ENCODE assay signal across 15 cellular contexts in the genomic region with DNA sequence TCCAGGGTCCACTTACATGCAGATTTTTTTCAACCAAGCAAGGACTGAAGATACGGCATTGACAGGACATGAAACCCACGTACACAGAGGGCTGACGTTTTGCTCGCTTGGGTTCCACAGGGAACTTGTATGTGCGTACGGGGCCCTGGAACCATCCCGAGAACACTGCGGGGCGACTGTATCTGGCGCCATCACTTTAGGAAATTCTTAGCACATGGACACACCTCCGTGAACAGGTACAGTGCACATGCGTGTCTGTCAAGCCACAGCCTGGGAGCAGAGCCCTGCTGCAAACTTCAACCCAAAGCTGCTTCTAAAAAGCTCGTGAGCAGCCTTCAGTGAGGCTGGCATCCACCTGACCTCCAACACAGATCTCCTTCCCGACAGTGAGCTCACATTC. TPM values are rescaled to one million over a fixed set of nuclear protein-coding genes. Genes with fewer than 3 reads are reported as not detected.
DNase-seq lines count a peak whose midpoint lies in the region; ATAC-seq and TF ChIP-seq lines count a peak whose summit lies in the region.
"Had no signal": no experiment of that assay in that cellular context is flagged by ENCODE, and none has a peak within 500 bp of the region (broad histone marks: within the 10 kb centered on the region; RNA-seq: fewer than 3 reads in every experiment).

No MANE protein-coding gene starts in this region.

- TF ChIP-seq CTCF in GM23338 (conservative IDR thresholded peaks at IDR 0.05; ENCODE audit: low read depth in 2 of 2) (no peak), WTC11 (IDR thresholded peaks at IDR 0.05) (no peak), neural progenitor cell (IDR thresholded peaks at IDR 0.05) (no peak), gastroesophageal sphincter (IDR thresholded peaks at IDR 0.05) (no peak)

- no peak for TF ChIP-seq POLR2A in gastroesophageal sphincter (IDR thresholded peaks at IDR 0.05)

- H3K9me3 ChIP-seq in neural progenitor cell (ENCODE audit: low read depth) (no peaks in the 10 kb centered on the region), gastroesophageal sphincter (no peaks in the 10 kb centered on the region)
- H3K9me3 ChIP-seq: BE2C, HAP-1 had no signal

- ATAC-seq in GM23338, result no peak
- no peak for ATAC-seq in WTC11
- ATAC-seq in gastroesophageal sphincter, result no peak
- ATAC-seq: CD8-positive, alpha-beta T cell had no signal

- H3K4me3 ChIP-seq in GM23338 (no peak overlapping the region), neural progenitor cell (no peak overlapping the region), gastroesophageal sphincter (no peak overlapping the region)
- H3K4me3 ChIP-seq: HAP-1 had no signal

- no peak overlapping the region for H3K4me3 Mint-ChIP-seq in GM23338
- no peak overlapping the region for H3K4me3 Mint-ChIP-seq in WTC11
- no peak overlapping the region for H3K4me3 Mint-ChIP-seq in neural progenitor cell
- H3K4me3 Mint-ChIP-seq: CD8-positive, alpha-beta T cell had no signal

- CTCF ChIA-PET in WTC11 (lab: Charles Lee), result interaction anchor here (2.8 kb wide), 1 partner anchor 17 kb away, joined by 12 read pairs; no protein-coding TSS in a partner anchor

- no peak for DNase-seq in GM23338 (ENCODE audit: low spot score)
- no peak for DNase-seq in WTC11 (ENCODE audit: low spot score)
- DNase-seq in neural progenitor cell (ENCODE audit: low spot score), result no peak
- DNase-seq in stimulated activated CD4-positive, alpha-beta T cell treated with anti-CD3 and anti-CD28 coated beads, Interleukin-2, amount 100 ng/mL, for 48 hours, result no peak
- DNase-seq in activated T-cell treated with anti-CD3 and anti-CD28 coated beads, Interleukin-2, amount 50 U/mL, for 1 hour, result no peak
- no peak for DNase-seq in NCI-H1694 treated with DMSO at 0.1 percent for 48 hours (lab: John Stamatoyannopoulos, UW)
- DNase-seq: BE2C; CD8-positive, alpha-beta T cell; COR-L47; DMS153; DMS79 treated with DMSO at 0.1 percent for 48 hours; EL had no signal

- H3K27ac Mint-ChIP-seq in GM23338 (no peak overlapping the region; the same call in 1 of the 2 replicates), WTC11 (peak overlapping the region; percentile 30; the same call in 1 of the 2 replicates), neural progenitor cell (no peak overlapping the region)

- H3K27me3 ChIP-seq in GM23338 (ENCODE audit: insufficient read depth), result no peaks in the 10 kb centered on the region
- no peaks in the 10 kb centered on the region for H3K27me3 ChIP-seq in neural progenitor cell
- H3K27me3 ChIP-seq in gastroesophageal sphincter, result no peaks in the 10 kb centered on the region
- H3K27me3 ChIP-seq: BE2C had no signal

- H4K20me1 ChIP-seq in GM23338 (replicated peaks; ENCODE audit: insufficient read depth), result peaks cover 77% of the 10 kb centered on the region
- peaks cover 94% of the 10 kb centered on the region for H4K20me1 ChIP-seq in neural progenitor cell (ENCODE audit: low read depth)

- H3K36me3 Mint-ChIP-seq in GM23338 (ENCODE audit: low read depth) (peaks cover 2% of the 10 kb centered on the region; the same call in 1 of the 3 replicates), WTC11 (no peaks in the 10 kb centered on the region), neural progenitor cell (peaks cover 2% of the 10 kb centered on the region)
- H3K36me3 Mint-ChIP-seq: CD8-positive, alpha-beta T cell had no signal

- H3K27ac ChIP-seq in GM23338 (ENCODE audit: low read depth) (peak overlapping the region; percentile 45), neural progenitor cell (no peak overlapping the region), gastroesophageal sphincter (no peak overlapping the region)
- H3K27ac ChIP-seq: C4-2B had no signal

- H3K27me3 Mint-ChIP-seq in GM23338 (ENCODE audit: insufficient read depth, low read depth, poor library complexity), result peaks cover 10% of the 10 kb centered on the region
- H3K27me3 Mint-ChIP-seq in WTC11 (ENCODE audit: low read depth), result no peaks in the 10 kb centered on the region
- H3K27me3 Mint-ChIP-seq in neural progenitor cell (ENCODE audit: insufficient read depth, low read depth), result peaks cover 5% of the 10 kb centered on the region

- POLR2A ChIA-PET in WTC11 (lab: Charles Lee), result no interaction called here

- H3K9me2 ChIP-seq in GM23338 (ENCODE audit: insufficient read depth), result no peaks in the 10 kb centered on the region

- WGBS in gastroesophageal sphincter (ENCODE audit: low coverage in 1 of 2), 2 donors, result 89 to 94% methylated on average over 5 to 13 of the region's 14 CpGs

- H3K4me2 ChIP-seq in GM23338 (no peak overlapping the region), neural progenitor cell (peak overlapping the region; percentile 38)

- H3K36me3 ChIP-seq in GM23338 (ENCODE audit: insufficient read depth), result no peaks in the 10 kb centered on the region
- no peaks in the 10 kb centered on the region for H3K36me3 ChIP-seq in neural progenitor cell
- no peaks in the 10 kb centered on the region for H3K36me3 ChIP-seq in gastroesophageal sphincter
- H3K36me3 ChIP-seq: BE2C, HAP-1 had no signal

- peaks cover 29% of the 10 kb centered on the region for H3K4me1 ChIP-seq in GM23338 (ENCODE audit: insufficient read depth)
- peaks cover 34% of the 10 kb centered on the region for H3K4me1 ChIP-seq in neural progenitor cell
- peaks cover 0 to 58% (median 26%) of the 10 kb centered on the region in 3 donors for H3K4me1 ChIP-seq in gastroesophageal sphincter
- H3K4me1 ChIP-seq: HAP-1 had no signal

- peaks cover 100% of the 10 kb centered on the region for H3K79me2 ChIP-seq in GM23338 (replicated peaks; ENCODE audit: insufficient read depth)
- H3K79me2 ChIP-seq in neural progenitor cell (ENCODE audit: low read depth), result peaks cover 98% of the 10 kb centered on the region

- no peaks in the 10 kb centered on the region for H3K9me3 Mint-ChIP-seq in GM23338
- no peaks in the 10 kb centered on the region for H3K9me3 Mint-ChIP-seq in WTC11
- H3K9me3 Mint-ChIP-seq in neural progenitor cell, result no peaks in the 10 kb centered on the region
- H3K9me3 Mint-ChIP-seq: CD8-positive, alpha-beta T cell had no signal

- H2AFZ ChIP-seq in GM23338 (no peak overlapping the region), neural progenitor cell (replicated peaks) (no peak overlapping the region)

- TF ChIP-seq EP300 in gastroesophageal sphincter (IDR thresholded peaks at IDR 0.05), result no peak

- H3F3A ChIP-seq in GM23338 (replicated peaks; ENCODE audit: low read depth) (no peaks in the 10 kb centered on the region), neural progenitor cell (ENCODE audit: low read depth) (peaks cover 5% of the 10 kb centered on the region)

- H3K9ac ChIP-seq in neural progenitor cell, result peak overlapping the region; percentile 42

- H3K4me1 Mint-ChIP-seq in GM23338, result peaks cover 63% of the 10 kb centered on the region
- peaks cover 64% of the 10 kb centered on the region for H3K4me1 Mint-ChIP-seq in WTC11
- peaks cover 74% of the 10 kb centered on the region for H3K4me1 Mint-ChIP-seq in neural progenitor cell

TF ChIP-seq in WTC11, 78 proteins besides CTCF, POLR2A, EP300 and RAD21 (continues in another document):
- TF ChIP-seq IRF2 (CRISPR knock-in tag; IDR thresholded peaks at IDR 0.05; ENCODE audit: borderline replicate concordance, low read depth) (no peak), ZNF317 (CRISPR knock-in tag; IDR thresholded peaks at IDR 0.05; ENCODE audit: borderline replicate concordance, low read depth) (no peak), ZBTB21 (CRISPR knock-in tag; IDR thresholded peaks at IDR 0.05; ENCODE audit: borderline replicate concordance) (no peak)
- TF ChIP-seq, protein P1, sequence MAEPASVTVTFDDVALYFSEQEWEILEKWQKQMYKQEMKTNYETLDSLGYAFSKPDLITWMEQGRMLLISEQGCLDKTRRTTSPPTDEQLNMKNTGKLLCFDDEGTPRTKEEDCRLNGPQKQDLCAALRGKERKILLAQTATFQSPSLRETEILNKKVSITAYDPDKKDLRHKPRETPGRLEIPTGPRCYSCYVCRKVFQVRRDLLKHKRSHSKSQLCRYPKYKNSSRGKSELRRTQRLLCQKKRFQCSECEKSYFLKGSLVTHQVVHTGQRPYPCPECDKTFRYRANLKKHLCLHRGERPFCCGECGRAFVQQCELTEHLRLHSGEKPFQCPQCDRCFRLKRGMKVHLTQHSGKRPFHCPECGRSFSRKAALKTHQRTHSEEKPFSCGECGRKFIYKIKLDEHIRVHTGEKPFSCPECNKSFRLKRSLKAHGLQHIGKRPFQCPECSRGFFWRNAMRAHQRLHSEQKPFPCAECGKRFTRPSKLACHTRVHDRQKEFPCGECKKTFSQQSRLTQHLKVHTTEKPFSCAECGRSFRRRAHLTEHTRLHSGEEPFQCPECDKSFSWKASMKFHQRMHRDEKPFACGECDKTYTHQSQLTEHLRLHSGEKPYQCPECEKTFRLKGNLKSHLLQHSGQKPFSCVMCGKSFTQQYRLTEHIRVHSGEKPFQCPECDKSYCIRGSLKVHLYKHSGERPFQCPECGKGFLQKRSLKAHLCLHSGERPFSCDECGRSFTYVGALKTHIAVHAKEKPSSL (CRISPR knock-in tag; conservative IDR thresholded peaks at IDR 0.05), result no peak
- TF ChIP-seq, protein P2, sequence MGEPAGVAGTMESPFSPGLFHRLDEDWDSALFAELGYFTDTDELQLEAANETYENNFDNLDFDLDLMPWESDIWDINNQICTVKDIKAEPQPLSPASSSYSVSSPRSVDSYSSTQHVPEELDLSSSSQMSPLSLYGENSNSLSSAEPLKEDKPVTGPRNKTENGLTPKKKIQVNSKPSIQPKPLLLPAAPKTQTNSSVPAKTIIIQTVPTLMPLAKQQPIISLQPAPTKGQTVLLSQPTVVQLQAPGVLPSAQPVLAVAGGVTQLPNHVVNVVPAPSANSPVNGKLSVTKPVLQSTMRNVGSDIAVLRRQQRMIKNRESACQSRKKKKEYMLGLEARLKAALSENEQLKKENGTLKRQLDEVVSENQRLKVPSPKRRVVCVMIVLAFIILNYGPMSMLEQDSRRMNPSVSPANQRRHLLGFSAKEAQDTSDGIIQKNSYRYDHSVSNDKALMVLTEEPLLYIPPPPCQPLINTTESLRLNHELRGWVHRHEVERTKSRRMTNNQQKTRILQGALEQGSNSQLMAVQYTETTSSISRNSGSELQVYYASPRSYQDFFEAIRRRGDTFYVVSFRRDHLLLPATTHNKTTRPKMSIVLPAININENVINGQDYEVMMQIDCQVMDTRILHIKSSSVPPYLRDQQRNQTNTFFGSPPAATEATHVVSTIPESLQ (CRISPR knock-in tag; IDR thresholded peaks at IDR 0.05), result no peak

RNA-seq across cellular contexts. Expression of a gene that starts 37.3 kb away (rescaled TPM):
- 33.9 and 60.0 TPM in 2 replicates for total RNA-seq in GM23338 (2014; rRNA removed; shearing (Covaris generic))
- polyA plus RNA-seq in GM23338 (2016; fragmentation: Nextera tagmentation; extraction: Ambion mirVana), result 7.2 and 7.8 TPM in 2 replicates
- total RNA-seq in WTC11 (2021), result 31.0 to 34.4 TPM (median 33.7 TPM) in 3 replicates
- 9.9 and 10.8 TPM in 2 replicates for total RNA-seq in neural progenitor cell (ENCODE audit: low replicate concordance)
- total RNA-seq in gastroesophageal sphincter, result 10 to 100 TPM in 3 of 4 donors, 1 to 10 TPM in 1; 7.6 to 19.9 (median 15.5) TPM
